8 cellular contexts compared by ENCODE assay signal in the genomic region with DNA sequence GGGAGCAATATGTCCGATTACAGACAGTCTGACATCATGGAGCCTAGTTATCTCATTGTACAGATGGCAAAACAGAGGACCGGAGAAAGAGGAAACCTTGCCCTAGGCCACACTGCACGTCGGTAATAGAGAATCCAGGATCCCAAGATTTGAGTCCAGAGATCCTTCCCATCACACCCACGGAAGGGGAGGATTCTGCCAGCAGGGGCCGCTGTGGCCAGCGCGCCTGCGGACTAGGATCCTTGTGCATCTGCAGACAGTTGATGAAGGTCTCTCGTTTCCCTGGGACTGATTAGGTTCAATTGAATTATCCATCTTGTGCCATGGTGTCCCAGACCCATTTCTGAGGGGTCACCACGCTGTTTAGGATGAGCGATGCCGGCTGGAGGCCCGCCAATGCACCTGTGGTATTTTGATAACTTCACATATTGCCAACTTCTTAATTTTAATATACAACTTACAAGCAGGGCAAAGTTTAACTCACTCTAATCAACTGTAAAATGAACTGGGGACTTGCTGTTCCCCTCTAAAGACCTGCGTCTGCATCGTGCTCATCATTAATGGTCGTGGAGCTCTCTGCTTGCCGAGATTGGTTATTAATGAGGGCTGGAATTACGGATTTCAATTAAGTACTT.
DNase-seq lines count a peak whose midpoint lies in the region; ATAC-seq and TF ChIP-seq lines count a peak whose summit lies in the region.

No MANE protein-coding gene starts in this region.

- peak; percentile 32 for DNase-seq in NCI-H1048 (lab: John Stamatoyannopoulos, UW)
- peak; percentile 53 for DNase-seq in dermis blood vessel endothelial cell
- DNase-seq in mucosa of descending colon: peak in 2 of 3 donors; percentile 61 to 62
- DNase-seq in COLO668 (lab: John Stamatoyannopoulos, UW; ENCODE audit: unreplicated experiment): no peak
- DNase-seq in activated naive CD4-positive, alpha-beta T cell (lab: John Stamatoyannopoulos, UW): no peak

- no peaks in the 10 kb centered on the region for H3K4me1 ChIP-seq in mucosa of descending colon (ENCODE audit: low read depth)

- no peak for TF ChIP-seq POLR2A in GM18505 (IDR thresholded peaks at IDR 0.05; ENCODE audit: borderline replicate concordance, extremely low read depth, insufficient read depth, insufficient read length)

- TF ChIP-seq CTCF in GM12874 (IDR thresholded peaks at IDR 0.05; ENCODE audit: insufficient read depth, low read depth, low read length) (peak; percentile 77), mucosa of descending colon (IDR thresholded peaks at IDR 0.05) (peak; percentile 47)

- no peak overlapping the region for H3K4me3 ChIP-seq in mucosa of descending colon

- no peaks in the 10 kb centered on the region for H3K36me3 ChIP-seq in mucosa of descending colon (ENCODE audit: low read depth)

- H3K9me3 ChIP-seq in mucosa of descending colon: no peaks in the 10 kb centered on the region

- ATAC-seq in mucosa of descending colon: peak; percentile 66
- ATAC-seq in GM18505 (IDR thresholded peaks at IDR 0.05; ENCODE audit: unreplicated experiment): no peak
- no peak for ATAC-seq in GM21576 (IDR thresholded peaks at IDR 0.05; ENCODE audit: unreplicated experiment)

- intact Hi-C loops in mucosa of descending colon (cut with DNase I, micrococcal nuclease): no loop called here

Comparison
In these comparisons a context has a peak if more than half of its experiments do, and no peak if none do; other contexts are left out.
1. DNase-seq: peak in NCI-H1048 (single experiment), dermis blood vessel endothelial cell (single experiment) and mucosa of descending colon (2 of 3); none in COLO668 (single experiment) and activated naive CD4-positive, alpha-beta T cell (0 of 4).